3 cellular contexts compared by ENCODE assay signal in the genomic region with DNA sequence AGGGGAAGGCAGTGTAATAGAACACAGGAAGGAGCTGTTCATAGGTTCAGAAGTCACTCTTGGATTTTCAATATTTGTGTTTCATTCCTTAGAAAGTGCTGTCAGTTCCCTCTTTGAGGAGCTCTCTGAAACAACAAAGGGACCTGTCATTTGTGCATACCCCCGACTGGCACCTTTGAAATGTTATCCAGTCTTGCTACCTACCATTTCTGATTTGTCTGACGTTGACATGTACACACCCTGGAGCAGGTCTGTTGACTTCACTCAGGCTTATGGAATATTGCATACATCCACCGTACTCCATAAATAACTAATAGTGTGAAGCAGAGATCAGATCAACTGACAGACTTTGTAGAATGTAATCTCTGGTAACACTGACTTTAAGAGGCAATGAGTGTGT.
"Had no signal": no experiment of that assay in that cellular context is flagged by ENCODE, and none has a peak within 500 bp of the region (broad histone marks: within the 10 kb centered on the region; RNA-seq: fewer than 3 reads in every experiment).

No MANE protein-coding gene starts in this region.

- H3K4me3 ChIP-seq: GM12878 had no signal

- ATAC-seq: GM12878 had no signal

- DNase-seq: GDM1, GF-D8 had no signal
